2 cellular contexts compared by ENCODE assay signal in genomic region chr13:78382481-78382880, GRCh38.
TF ChIP-seq lines count a peak whose summit lies in the region.

No MANE protein-coding gene starts in this region.

TF ChIP-seq in H1, 55 proteins besides CTCF, POLR2A, EP300 and RAD21:
- no peak for TF ChIP-seq SP2 (IDR thresholded peaks at IDR 0.05; ENCODE audit: low read length)
- no peak for TF ChIP-seq CREB1 (IDR thresholded peaks at IDR 0.05)
- TF ChIP-seq BRCA1 (IDR thresholded peaks at IDR 0.05; ENCODE audit: low read depth, low read length), result no peak
- TF ChIP-seq TAF1 (IDR thresholded peaks at IDR 0.05; ENCODE audit: low read depth, low read length), result no peak
- TF ChIP-seq POLR2AphosphoS5 (IDR thresholded peaks at IDR 0.05; ENCODE audit: low read depth, low read length), result no peak
- TF ChIP-seq KDM1A (IDR thresholded peaks at IDR 0.05; ENCODE audit: borderline replicate concordance, low read length), result no peak
- no peak for TF ChIP-seq CHD2 (IDR thresholded peaks at IDR 0.05; ENCODE audit: low read length)
- no peak for TF ChIP-seq SIRT6 (IDR thresholded peaks at IDR 0.05; ENCODE audit: low read length)
- no peak for TF ChIP-seq BCL11A (IDR thresholded peaks at IDR 0.05; ENCODE audit: low read depth in 2 of 2, low read length in 2 of 2)

TF ChIP-seq in neural cell, 6 proteins besides CTCF, POLR2A, EP300 and RAD21:
- TF ChIP-seq POLR2AphosphoS5 (IDR thresholded peaks at IDR 0.05) (no peak), EZH2 (IDR thresholded peaks at IDR 0.05; ENCODE audit: borderline replicate concordance, insufficient read depth, low read length, poor library complexity, severe bottlenecking) (no peak), MXI1 (conservative IDR thresholded peaks at IDR 0.05; ENCODE audit: poor library complexity, severe bottlenecking) (no peak), TAF1 (IDR thresholded peaks at IDR 0.05; ENCODE audit: low read depth) (no peak), SMC3 (conservative IDR thresholded peaks at IDR 0.05; ENCODE audit: poor library complexity) (no peak), REST (IDR thresholded peaks at IDR 0.05; ENCODE audit: borderline replicate concordance) (no peak)
TF ChIP-seq in neural cell: peak in this region for 0.
